Comparison of ENCODE assay signal across 1 cellular context in genomic region chr9:22204240-22204639, GRCh38.
TF ChIP-seq lines count a peak whose summit lies in the region.

No MANE protein-coding gene starts in this region.

TF ChIP-seq in HCT116, 20 proteins besides CTCF, POLR2A, EP300 and RAD21 (continued from another document):
- no peak for TF ChIP-seq ZBTB33 (IDR thresholded peaks at IDR 0.05; ENCODE audit: extremely low read depth, insufficient replicate concordance, low read length)
- no peak for TF ChIP-seq TCF7L2 (IDR thresholded peaks at IDR 0.05; ENCODE audit: borderline replicate concordance, extremely low read depth, insufficient read depth, insufficient read length)
- no peak for TF ChIP-seq ZNF274 (IDR thresholded peaks at IDR 0.05; ENCODE audit: low read depth, low read length)
- TF ChIP-seq MAX (IDR thresholded peaks at IDR 0.05) = no peak
- no peak for TF ChIP-seq EZH2 (IDR thresholded peaks at IDR 0.05)
- no peak for TF ChIP-seq ATF3 (IDR thresholded peaks at IDR 0.05)
- no peak for TF ChIP-seq SRF (IDR thresholded peaks at IDR 0.05; ENCODE audit: low read depth)
